8 cellular contexts compared by ENCODE assay signal in genomic region chr13:50244913-50245574, GRCh38.
DNase-seq lines count a peak whose midpoint lies in the region; ATAC-seq and TF ChIP-seq lines count a peak whose summit lies in the region.

No MANE protein-coding gene starts in this region.

- BruUV-seq in OCI-LY7 (replicated peaks; lab: Mats Ljungman, UMichigan): no TSS peak

- peaks cover 36% of the 10 kb centered on the region for H3K4me1 Mint-ChIP-seq in activated CD4-positive, alpha-beta T cell treated with anti-CD3 and anti-CD28 coated beads for 36 hours
- H3K4me1 Mint-ChIP-seq in natural killer cell: peaks cover 15 to 33% of the 10 kb centered on the region in 2 donors

- H2AFZ ChIP-seq in OCI-LY7 (ENCODE audit: low read length): peak overlapping the region; percentile 27

- no peak overlapping the region for H3K27ac Mint-ChIP-seq in activated CD4-positive, alpha-beta T cell treated with anti-CD3 and anti-CD28 coated beads for 36 hours
- no peak overlapping the region for H3K27ac Mint-ChIP-seq in natural killer cell

- no peaks in the 10 kb centered on the region for H3K9me3 ChIP-seq in OCI-LY7 (ENCODE audit: low read length)

- no peak overlapping the region for H3K4me3 Mint-ChIP-seq in activated CD4-positive, alpha-beta T cell treated with anti-CD3 and anti-CD28 coated beads for 36 hours
- no peak overlapping the region for H3K4me3 Mint-ChIP-seq in natural killer cell

- intact Hi-C loops in activated CD4-positive, alpha-beta T cell treated with anti-CD3 and anti-CD28 coated beads for 36 hours (cut with DNase I, micrococcal nuclease): loop anchor here (1.0 to 2.0 kb wide), 6 partner anchors 8 to 164 kb away; no protein-coding TSS in a partner anchor
- intact Hi-C loops in OCI-LY7 (cut with micrococcal nuclease; ENCODE audit: unreplicated experiment): no loop called here
- intact Hi-C loops in natural killer cell (cut with micrococcal nuclease): no loop called here

- H4K20me1 ChIP-seq in OCI-LY7 (ENCODE audit: insufficient read depth, low read length): no peaks in the 10 kb centered on the region

- CTCF ChIA-PET in activated CD4-positive, alpha-beta T cell treated with anti-CD3 and anti-CD28 coated beads for 36 hours (lab: Charles Lee): interaction anchor here (0.7 to 1.6 kb wide), 5 partner anchors 13 to 164 kb away, joined by 3 read pairs; no protein-coding TSS in a partner anchor
- CTCF ChIA-PET in OCI-LY7 (lab: Charles Lee; ENCODE audit: unreplicated experiment): no interaction called here

- no peaks in the 10 kb centered on the region for H3K36me3 Mint-ChIP-seq in activated CD4-positive, alpha-beta T cell treated with anti-CD3 and anti-CD28 coated beads for 36 hours (ENCODE audit: low read depth)
- no peaks in the 10 kb centered on the region for H3K36me3 Mint-ChIP-seq in natural killer cell

- no peaks in the 10 kb centered on the region for H3K36me3 ChIP-seq in OCI-LY7 (ENCODE audit: insufficient read depth, low read length)

- H3K9me3 Mint-ChIP-seq in activated CD4-positive, alpha-beta T cell treated with anti-CD3 and anti-CD28 coated beads for 36 hours (ENCODE audit: low read depth): no peaks in the 10 kb centered on the region
- no peaks in the 10 kb centered on the region for H3K9me3 Mint-ChIP-seq in natural killer cell

- H3K4me3 ChIP-seq in OCI-LY7 (ENCODE audit: low read depth, low read length, poor library complexity, severe bottlenecking): no peak overlapping the region

- H3K27ac ChIP-seq in OCI-LY7 (ENCODE audit: low read depth, low read length, poor library complexity, severe bottlenecking): no peak overlapping the region

- POLR2A ChIA-PET in activated CD4-positive, alpha-beta T cell treated with anti-CD3 and anti-CD28 coated beads for 36 hours (lab: Charles Lee): interaction anchor here (0.6 to 1.2 kb wide), 7 partner anchors 8 to 122 kb away, joined by 3 to 7 read pairs (median 4); no protein-coding TSS in a partner anchor
- POLR2A ChIA-PET in OCI-LY7 (lab: Charles Lee): no interaction called here

- ATAC-seq in activated CD4-positive, alpha-beta T cell treated with anti-CD3 and anti-CD28 coated beads for 36 hours: peak; percentile 97
- ATAC-seq in HG02885 (IDR thresholded peaks at IDR 0.05; ENCODE audit: poor library complexity, unreplicated experiment) (peak; percentile 96), natural killer cell (peak in 2 of 3 donors; percentile 36 to 60)

- no peaks in the 10 kb centered on the region for H3K9me2 ChIP-seq in OCI-LY7 (ENCODE audit: insufficient read depth, low read length)

- TF ChIP-seq CTCF in OCI-LY7 (conservative IDR thresholded peaks at IDR 0.05; ENCODE audit: low read length) (no peak), natural killer cell (IDR thresholded peaks at IDR 0.05) (no peak)

- H3K4me2 ChIP-seq in OCI-LY7 (ENCODE audit: low read length): peak overlapping the region; percentile 12; the same call in 1 of the 2 replicates

- H3K79me2 ChIP-seq in OCI-LY7 (ENCODE audit: insufficient read depth, low read depth, low read length): no peaks in the 10 kb centered on the region

- peak; percentile 80 for DNase-seq in activated CD4-positive, alpha-beta T cell treated with anti-CD3 and anti-CD28 coated beads for 36 hours
- DNase-seq in activated CD4-positive, alpha-beta T cell treated with anti-CD3 and anti-CD28 coated beads for 1 hour: no peak
- DNase-seq in OCI-LY7 (ENCODE audit: low spot score): peak; percentile 43
- peak; percentile 60 for DNase-seq in amniotic stem cell (lab: John Stamatoyannopoulos, UW)
- DNase-seq in natural killer cell: no peak
- DNase-seq in hypothalamus (lab: John Stamatoyannopoulos, UW): no peak
- no peak for DNase-seq in NCI-H2171 treated with DMSO at 0.1 percent for 48 hours (lab: John Stamatoyannopoulos, UW)

- H3K27me3 Mint-ChIP-seq in activated CD4-positive, alpha-beta T cell treated with anti-CD3 and anti-CD28 coated beads for 36 hours: peaks cover 26% of the 10 kb centered on the region
- peaks cover 0 to 7% of the 10 kb centered on the region in 2 donors for H3K27me3 Mint-ChIP-seq in natural killer cell (ENCODE audit: low read depth in 2 of 2)

- H3K4me1 ChIP-seq in OCI-LY7 (ENCODE audit: insufficient read depth, low read length, poor library complexity, severe bottlenecking): peaks cover 23% of the 10 kb centered on the region

Comparison
In these comparisons a context has a peak if more than half of its experiments do, and no peak if none do; other contexts are left out.
1. DNase-seq: peak in activated CD4-positive, alpha-beta T cell treated with anti-CD3 and anti-CD28 coated beads for 36 hours (single experiment), OCI-LY7 (single experiment) and amniotic stem cell (single experiment); none in activated CD4-positive, alpha-beta T cell treated with anti-CD3 and anti-CD28 coated beads for 1 hour (single experiment), natural killer cell (single experiment), hypothalamus (0 of 51) and NCI-H2171 treated with DMSO at 0.1 percent for 48 hours (single experiment).
2. intact Hi-C loops: an anchor here in activated CD4-positive, alpha-beta T cell treated with anti-CD3 and anti-CD28 coated beads for 36 hours (1.0 to 2.0 kb wide); none called in OCI-LY7 and natural killer cell.
3. Peak in every context shown above with its lines, with median percentiles within 50 percentile points of each other: ATAC-seq.